ENCODE assay signal across 12 cellular contexts in the genomic region with DNA sequence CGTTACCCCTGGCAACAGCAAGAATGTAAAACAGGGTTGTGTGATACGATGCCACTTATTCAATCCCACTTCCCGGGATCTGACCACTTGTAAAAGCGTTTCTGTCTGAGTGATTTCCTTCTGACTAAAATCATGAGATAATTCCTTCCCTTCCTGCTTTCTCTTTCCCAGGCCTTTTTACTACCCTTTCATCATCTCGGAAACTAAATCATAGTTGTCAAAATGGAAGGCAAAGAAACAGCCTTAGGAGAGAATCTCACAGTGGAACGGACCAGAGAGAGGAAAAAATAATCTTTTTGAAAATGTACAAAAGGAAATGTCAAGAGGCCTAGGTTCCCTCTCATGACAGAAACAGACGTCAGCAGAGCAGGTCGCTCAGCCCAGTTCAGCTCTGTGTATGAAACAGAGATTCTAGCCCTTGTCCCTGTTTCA. TPM values are rescaled to one million over a fixed set of nuclear protein-coding genes. Genes with fewer than 3 reads are reported as not detected.
A peak's percentile ranks its signal among the peaks of the same experiment; 100 is the strongest.
DNase-seq lines count a peak whose midpoint lies in the region; ATAC-seq and TF ChIP-seq lines count a peak whose summit lies in the region.
"Had no signal": no experiment of that assay in that cellular context is flagged by ENCODE, and none has a peak within 500 bp of the region (broad histone marks: within the 10 kb centered on the region; RNA-seq: fewer than 3 reads in every experiment).

No MANE protein-coding gene starts in this region.

- no peaks in the 10 kb centered on the region for H3K27me3 ChIP-seq in subcutaneous abdominal adipose tissue (ENCODE audit: control insufficient read depth in 5 of 5, insufficient read depth in 4 of 5, low read length in 5 of 5)

- H3K27me3 Mint-ChIP-seq in brain, result no peaks in the 10 kb centered on the region

- H3K4me3 Mint-ChIP-seq in brain, result peak overlapping the region; percentile 42 to 80 (median 76)

- CTCF ChIA-PET in HEK293 (lab: Yijun Ruan, JAX), result interaction anchor here (0.6 to 1.6 kb wide), 2 partner anchors 9 to 17 kb away, joined by 3 read pairs; no protein-coding TSS in a partner anchor

- peaks cover 62% of the 10 kb centered on the region for H3K4me1 Mint-ChIP-seq in brain

- POLR2A ChIA-PET in HEK293 (lab: Yijun Ruan, JAX), result no interaction called here

- H3K9me3 ChIP-seq in HEK293 (ENCODE audit: control insufficient read depth, insufficient read depth, low read depth, low read length) (no peaks in the 10 kb centered on the region), subcutaneous abdominal adipose tissue (ENCODE audit: control insufficient read depth in 5 of 5, low read length in 5 of 5) (no peaks in the 10 kb centered on the region)

- TF ChIP-seq CTCF in HEK293 (tag by site-specific recombination; IDR thresholded peaks at IDR 0.05), result no peak
- TF ChIP-seq CTCF in brain (conservative IDR thresholded peaks at IDR 0.05), result no peak
- no peak for TF ChIP-seq CTCF in GM20000 (IDR thresholded peaks at IDR 0.05; ENCODE audit: extremely low read depth, missing control alignments)

- peak overlapping the region in 4 of 5 donors; percentile 41 to 68 (median 58) for H3K9ac ChIP-seq in subcutaneous abdominal adipose tissue (ENCODE audit: low read length in 5 of 5)

- H3K27ac ChIP-seq in HEK293 (ENCODE audit: extremely low read depth, low read depth, low read length) (no peak overlapping the region), subcutaneous abdominal adipose tissue (ENCODE audit: low read depth, low read length) (peak overlapping the region; percentile 86)

- H3K36me3 Mint-ChIP-seq in brain, result no peaks in the 10 kb centered on the region

- H3K9me3 Mint-ChIP-seq in brain, result no peaks in the 10 kb centered on the region

- no peaks in the 10 kb centered on the region; a peak in 1 of 3 replicates for H3K36me3 ChIP-seq in HEK293 (ENCODE audit: control insufficient read depth in 2 of 2, insufficient read depth in 1 of 2, low read length in 2 of 2)
- no peaks in the 10 kb centered on the region for H3K36me3 ChIP-seq in subcutaneous abdominal adipose tissue (ENCODE audit: control insufficient read depth in 5 of 5, insufficient read depth in 5 of 5, low read length in 5 of 5)

- H3K4me3 ChIP-seq in HEK293 (ENCODE audit: low read depth, low read length), result no peak overlapping the region
- peak overlapping the region in 1 of 5 donors; percentile 30 for H3K4me3 ChIP-seq in subcutaneous abdominal adipose tissue (ENCODE audit: low read depth in 1 of 5, low read length in 5 of 5)
- H3K4me3 ChIP-seq: skin epidermis had no signal

- no peak for ATAC-seq in HG03095 (IDR thresholded peaks at IDR 0.05; ENCODE audit: unreplicated experiment)
- no peak for ATAC-seq in GM18861 (IDR thresholded peaks at IDR 0.05; ENCODE audit: unreplicated experiment)
- ATAC-seq: HCT116 had no signal

- peaks cover 16% of the 10 kb centered on the region for H3K4me1 ChIP-seq in HEK293 (ENCODE audit: control insufficient read depth, insufficient read depth, low read length)
- H3K4me1 ChIP-seq in subcutaneous abdominal adipose tissue (ENCODE audit: control insufficient read depth in 5 of 5, insufficient read depth in 5 of 5, low read length in 5 of 5), result peaks cover 22 to 56% (median 39%) of the 10 kb centered on the region in 5 donors

- peak overlapping the region; percentile 30 to 93 (median 90) for H3K27ac Mint-ChIP-seq in brain

- DNase-seq in kidney tubule cell (ENCODE audit: low spot score) (peak; percentile 86), GM20000 (ENCODE audit: low spot score) (no peak)
- DNase-seq in stimulated activated naive CD4-positive, alpha-beta T cell (lab: John Stamatoyannopoulos, UW), result no peak
- DNase-seq: activated CD8-positive, alpha-beta memory T cell treated with anti-CD3 and anti-CD28 coated beads for 24 hours; OCI-M1 had no signal

TF ChIP-seq in HEK293, 187 proteins besides CTCF, POLR2A, EP300 and RAD21:
- TF ChIP-seq PRDM1 (tag by site-specific recombination; IDR thresholded peaks at IDR 0.05) (peak; percentile 63; the same call in 1 of the 2 replicates), ZNF132 (tag by site-specific recombination; IDR thresholded peaks at IDR 0.05; ENCODE audit: borderline replicate concordance) (no peak), GLIS1 (tag by site-specific recombination; IDR thresholded peaks at IDR 0.05) (no peak), ZNF76 (tag by site-specific recombination; IDR thresholded peaks at IDR 0.05; ENCODE audit: borderline replicate concordance, low read depth) (no peak)
- TF ChIP-seq, protein P1, sequence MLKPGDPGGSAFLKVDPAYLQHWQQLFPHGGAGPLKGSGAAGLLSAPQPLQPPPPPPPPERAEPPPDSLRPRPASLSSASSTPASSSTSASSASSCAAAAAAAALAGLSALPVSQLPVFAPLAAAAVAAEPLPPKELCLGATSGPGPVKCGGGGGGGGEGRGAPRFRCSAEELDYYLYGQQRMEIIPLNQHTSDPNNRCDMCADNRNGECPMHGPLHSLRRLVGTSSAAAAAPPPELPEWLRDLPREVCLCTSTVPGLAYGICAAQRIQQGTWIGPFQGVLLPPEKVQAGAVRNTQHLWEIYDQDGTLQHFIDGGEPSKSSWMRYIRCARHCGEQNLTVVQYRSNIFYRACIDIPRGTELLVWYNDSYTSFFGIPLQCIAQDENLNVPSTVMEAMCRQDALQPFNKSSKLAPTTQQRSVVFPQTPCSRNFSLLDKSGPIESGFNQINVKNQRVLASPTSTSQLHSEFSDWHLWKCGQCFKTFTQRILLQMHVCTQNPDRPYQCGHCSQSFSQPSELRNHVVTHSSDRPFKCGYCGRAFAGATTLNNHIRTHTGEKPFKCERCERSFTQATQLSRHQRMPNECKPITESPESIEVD (tag by site-specific recombination; IDR thresholded peaks at IDR 0.05), result 0 out of 2 replicates have a peak, but pooled peaks have one; percentile 34

RNA-seq across cellular contexts. Expression of gene DIP2C, which starts 29.7 kb away (rescaled TPM):
- polyA plus RNA-seq in brain (ENCODE audit: insufficient read depth, low read depth, low replicate concordance), result 22.3 TPM
